15 cellular contexts compared by ENCODE assay signal in the genomic region with DNA sequence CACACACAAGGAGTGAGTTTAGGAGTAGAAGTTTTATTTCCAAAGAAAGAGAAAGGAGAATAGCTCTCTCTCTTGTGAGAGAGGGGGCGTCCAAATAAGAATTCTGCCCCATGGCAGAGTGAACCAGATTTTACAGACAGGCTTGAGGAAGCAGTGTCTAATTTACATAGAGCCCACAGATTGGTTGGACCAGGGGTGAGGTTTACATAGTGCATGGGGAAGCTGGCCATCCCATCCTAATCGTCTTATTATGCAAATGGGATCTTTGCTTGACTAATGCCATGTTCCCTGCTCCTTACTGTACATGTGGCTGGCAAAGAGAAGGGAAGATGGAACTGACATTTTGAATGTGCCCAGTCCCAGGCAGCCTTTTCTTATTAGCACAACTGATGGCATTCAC.
DNase-seq lines count a peak whose midpoint lies in the region; ATAC-seq and TF ChIP-seq lines count a peak whose summit lies in the region.
"Had no signal": no experiment of that assay in that cellular context is flagged by ENCODE, and none has a peak within 500 bp of the region (broad histone marks: within the 10 kb centered on the region; RNA-seq: fewer than 3 reads in every experiment).

No MANE protein-coding gene starts in this region.

- peaks cover 30% of the 10 kb centered on the region for H3K4me1 Mint-ChIP-seq in Caco-2 (ENCODE audit: low read depth, unreplicated experiment)
- H3K4me1 Mint-ChIP-seq: activated naive CD4-positive, alpha-beta T cell treated with anti-CD3 and anti-CD28 coated beads, Interleukin-2, amount 50 U/mL, for 24 hours had no signal

- no TSS peak for BruUV-seq in Caco-2 (replicated peaks; lab: Mats Ljungman, UMichigan)

- no peak overlapping the region for H3K4me2 ChIP-seq in Loucy (ENCODE audit: low read depth, low read length, poor library complexity, severe bottlenecking)

- H3K36me3 Mint-ChIP-seq in Caco-2 (ENCODE audit: insufficient read depth, unreplicated experiment): no peaks in the 10 kb centered on the region
- H3K36me3 Mint-ChIP-seq: activated naive CD4-positive, alpha-beta T cell treated with anti-CD3 and anti-CD28 coated beads, Interleukin-2, amount 50 U/mL, for 24 hours had no signal

- H3K4me1 ChIP-seq in Caco-2: peaks cover 25% of the 10 kb centered on the region
- peaks cover 4% of the 10 kb centered on the region for H3K4me1 ChIP-seq in Loucy (ENCODE audit: insufficient read depth, low read length, poor library complexity, severe bottlenecking)
- no peaks in the 10 kb centered on the region for H3K4me1 ChIP-seq in thyroid gland

- no peaks in the 10 kb centered on the region for H3K27me3 Mint-ChIP-seq in Caco-2 (ENCODE audit: insufficient read depth, unreplicated experiment)
- H3K27me3 Mint-ChIP-seq: activated naive CD4-positive, alpha-beta T cell treated with anti-CD3 and anti-CD28 coated beads, Interleukin-2, amount 50 U/mL, for 24 hours had no signal

- CTCF ChIA-PET in Caco-2 (lab: Charles Lee): interaction anchor here (0.6 to 1.2 kb wide), 3 partner anchors 50 to 111 kb away, joined by 3 to 13 read pairs (median 5); no protein-coding TSS in a partner anchor

- H3K27ac ChIP-seq in thyroid gland: no peak overlapping the region

- peaks cover 24% of the 10 kb centered on the region for H3K9me3 ChIP-seq in Caco-2
- H3K9me3 ChIP-seq in Loucy (ENCODE audit: insufficient read depth, low read depth, low read length): no peaks in the 10 kb centered on the region
- H3K9me3 ChIP-seq in thyroid gland: no peaks in the 10 kb centered on the region

- peak overlapping the region; percentile 53 for H3K27ac Mint-ChIP-seq in Caco-2 (ENCODE audit: unreplicated experiment)
- H3K27ac Mint-ChIP-seq: activated naive CD4-positive, alpha-beta T cell treated with anti-CD3 and anti-CD28 coated beads, Interleukin-2, amount 50 U/mL, for 24 hours had no signal

- peaks cover 19% of the 10 kb centered on the region for H3K9me3 Mint-ChIP-seq in Caco-2 (ENCODE audit: unreplicated experiment)

- peak overlapping the region; percentile 77; the same call in 1 of the 2 replicates for H2AFZ ChIP-seq in Loucy (ENCODE audit: low read length)

- ATAC-seq in esophagus mucosa (peak; percentile 63), GM19397 (IDR thresholded peaks at IDR 0.05; ENCODE audit: unreplicated experiment) (no peak)

- no peaks in the 10 kb centered on the region for H3F3A ChIP-seq in Loucy (ENCODE audit: low read depth)

- POLR2A ChIA-PET in Caco-2 (lab: Charles Lee): no interaction called here

- H4K20me1 ChIP-seq in Loucy (ENCODE audit: insufficient read depth, low read length, poor library complexity, severe bottlenecking): no peaks in the 10 kb centered on the region

- intact Hi-C loops in Caco-2 (cut with micrococcal nuclease; ENCODE audit: unreplicated experiment): loop anchor here (1.0 to 10.0 kb wide), 8 partner anchors 45 to 507 kb away; no protein-coding TSS in a partner anchor
- intact Hi-C loops in thyroid gland (cut with DNase I): no loop called here

- H3K4me3 Mint-ChIP-seq in Caco-2 (ENCODE audit: unreplicated experiment): no peak overlapping the region
- H3K4me3 Mint-ChIP-seq: activated naive CD4-positive, alpha-beta T cell treated with anti-CD3 and anti-CD28 coated beads, Interleukin-2, amount 50 U/mL, for 24 hours had no signal

- H3K9ac ChIP-seq in Loucy (ENCODE audit: low read depth, low read length, poor library complexity, severe bottlenecking): no peak overlapping the region

- no peaks in the 10 kb centered on the region for H3K79me2 ChIP-seq in Loucy (ENCODE audit: insufficient read depth, low read length)

- DNase-seq in Caco-2 (no peak), OCI-M1 (lab: John Stamatoyannopoulos, UW) (peak; percentile 38), ureter (ENCODE audit: low spot score) (no peak), thyroid gland (no peak), NCI-H446 treated with DMSO at 0.1 percent for 48 hours (lab: John Stamatoyannopoulos, UW) (no peak)
- DNase-seq: activated CD4-positive, CD25-positive, alpha-beta regulatory T cell treated with anti-CD3 and anti-CD28 coated beads, Interleukin-2, amount 50 U/mL, for 72 hours; effector CD8-positive, alpha-beta T cell; glutamatergic neuron; NCI-H187 treated with DMSO at 0.1 percent for 48 hours; small intestine; stimulated activated CD4-positive, alpha-beta T cell treated with anti-CD3 and anti-CD28 coated beads, Interleukin-4, amount 100 ng/mL, for 4 hours had no signal

- TF ChIP-seq POLR2A in thyroid gland (IDR thresholded peaks at IDR 0.05): no peak

- no peak overlapping the region for H3K4me3 ChIP-seq in Caco-2 (ENCODE audit: low read depth, low read length)
- H3K4me3 ChIP-seq in Loucy (ENCODE audit: low read length, poor library complexity, severe bottlenecking): no peak overlapping the region
- no peak overlapping the region for H3K4me3 ChIP-seq in thyroid gland (replicated peaks in 1 of 3)

- no peak for TF ChIP-seq CTCF in Caco-2 (IDR thresholded peaks at IDR 0.05; ENCODE audit: insufficient read depth in 1 of 2, low read depth in 1 of 2, low read length in 1 of 2, severe bottlenecking in 1 of 2, unreplicated experiment in 1 of 2)
- TF ChIP-seq CTCF in Loucy (conservative IDR thresholded peaks at IDR 0.05; ENCODE audit: low read length): no peak
- TF ChIP-seq CTCF in thyroid gland (IDR thresholded peaks at IDR 0.05): no peak

- WGBS in thyroid gland, 2 donors: 93 to 96% methylated on average over 2 of the region's 2 CpGs

- H3K36me3 ChIP-seq in Caco-2 (ENCODE audit: control insufficient read depth, insufficient read depth, low read length) (peaks cover 1% of the 10 kb centered on the region; the same call in 1 of the 2 replicates), Loucy (ENCODE audit: insufficient read depth, low read length) (no peaks in the 10 kb centered on the region), thyroid gland (no peaks in the 10 kb centered on the region)

- H3K27me3 ChIP-seq in Caco-2 (replicated peaks; ENCODE audit: control insufficient read depth, insufficient read depth, low read length) (no peaks in the 10 kb centered on the region), Loucy (ENCODE audit: insufficient read depth, low read length, poor library complexity, severe bottlenecking) (no peaks in the 10 kb centered on the region), thyroid gland (no peaks in the 10 kb centered on the region)

- H3K9me2 ChIP-seq in Loucy (replicated peaks; ENCODE audit: low read depth, low read length): no peaks in the 10 kb centered on the region
